ENCODE assay signal across 1 cellular context in the genomic region with DNA sequence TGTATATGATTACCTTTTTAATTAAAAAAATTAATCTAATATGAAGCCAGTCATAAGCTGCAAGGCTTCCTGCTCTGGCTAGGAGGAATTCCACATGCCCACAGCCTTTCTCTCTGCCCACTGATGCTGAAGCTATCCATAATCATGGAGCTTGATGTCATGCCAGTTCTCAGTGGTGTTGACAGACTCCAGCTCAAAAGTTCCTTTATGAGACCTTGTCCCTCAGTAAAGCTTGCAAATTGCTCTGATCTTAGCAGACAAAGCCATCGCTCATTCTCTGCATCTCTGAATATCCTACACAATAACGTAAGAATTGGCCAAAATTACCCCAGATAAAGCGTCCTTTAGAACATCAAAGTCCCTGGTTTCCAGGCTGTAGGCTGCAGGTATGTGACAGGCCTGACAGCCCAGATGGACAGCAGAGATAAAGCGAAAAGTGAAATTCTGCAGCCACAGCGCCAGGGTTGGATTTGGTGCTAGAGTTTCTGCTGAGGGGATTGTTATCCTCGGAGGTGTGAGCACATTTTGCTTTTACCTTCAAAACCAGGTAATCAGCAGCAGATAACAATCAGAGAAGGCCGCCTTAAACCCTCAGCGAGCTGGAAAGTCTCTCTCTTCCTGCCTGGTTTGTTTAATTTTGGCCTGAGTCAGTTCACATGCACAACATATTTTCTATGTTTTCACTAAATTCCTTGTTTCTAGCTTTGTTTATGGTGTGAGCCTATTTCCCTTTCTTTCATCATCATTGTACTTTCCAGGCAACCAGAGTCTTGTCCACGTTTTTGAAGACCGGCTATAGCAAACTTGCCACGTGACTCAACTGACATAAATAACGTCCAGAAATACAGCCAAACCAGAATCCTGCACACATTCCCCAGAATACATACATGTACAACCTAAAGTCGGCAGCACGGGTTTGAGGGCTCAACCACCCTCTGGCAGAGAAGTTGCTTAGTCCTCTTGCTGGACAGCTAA.
A peak's percentile ranks its signal among the peaks of the same experiment; 100 is the strongest.
TF ChIP-seq lines count a peak whose summit lies in the region.

No MANE protein-coding gene starts in this region.

TF ChIP-seq in K562, 482 proteins besides CTCF, POLR2A, EP300 and RAD21 (continued from another document and continues in another):
- TF ChIP-seq, protein P1, sequence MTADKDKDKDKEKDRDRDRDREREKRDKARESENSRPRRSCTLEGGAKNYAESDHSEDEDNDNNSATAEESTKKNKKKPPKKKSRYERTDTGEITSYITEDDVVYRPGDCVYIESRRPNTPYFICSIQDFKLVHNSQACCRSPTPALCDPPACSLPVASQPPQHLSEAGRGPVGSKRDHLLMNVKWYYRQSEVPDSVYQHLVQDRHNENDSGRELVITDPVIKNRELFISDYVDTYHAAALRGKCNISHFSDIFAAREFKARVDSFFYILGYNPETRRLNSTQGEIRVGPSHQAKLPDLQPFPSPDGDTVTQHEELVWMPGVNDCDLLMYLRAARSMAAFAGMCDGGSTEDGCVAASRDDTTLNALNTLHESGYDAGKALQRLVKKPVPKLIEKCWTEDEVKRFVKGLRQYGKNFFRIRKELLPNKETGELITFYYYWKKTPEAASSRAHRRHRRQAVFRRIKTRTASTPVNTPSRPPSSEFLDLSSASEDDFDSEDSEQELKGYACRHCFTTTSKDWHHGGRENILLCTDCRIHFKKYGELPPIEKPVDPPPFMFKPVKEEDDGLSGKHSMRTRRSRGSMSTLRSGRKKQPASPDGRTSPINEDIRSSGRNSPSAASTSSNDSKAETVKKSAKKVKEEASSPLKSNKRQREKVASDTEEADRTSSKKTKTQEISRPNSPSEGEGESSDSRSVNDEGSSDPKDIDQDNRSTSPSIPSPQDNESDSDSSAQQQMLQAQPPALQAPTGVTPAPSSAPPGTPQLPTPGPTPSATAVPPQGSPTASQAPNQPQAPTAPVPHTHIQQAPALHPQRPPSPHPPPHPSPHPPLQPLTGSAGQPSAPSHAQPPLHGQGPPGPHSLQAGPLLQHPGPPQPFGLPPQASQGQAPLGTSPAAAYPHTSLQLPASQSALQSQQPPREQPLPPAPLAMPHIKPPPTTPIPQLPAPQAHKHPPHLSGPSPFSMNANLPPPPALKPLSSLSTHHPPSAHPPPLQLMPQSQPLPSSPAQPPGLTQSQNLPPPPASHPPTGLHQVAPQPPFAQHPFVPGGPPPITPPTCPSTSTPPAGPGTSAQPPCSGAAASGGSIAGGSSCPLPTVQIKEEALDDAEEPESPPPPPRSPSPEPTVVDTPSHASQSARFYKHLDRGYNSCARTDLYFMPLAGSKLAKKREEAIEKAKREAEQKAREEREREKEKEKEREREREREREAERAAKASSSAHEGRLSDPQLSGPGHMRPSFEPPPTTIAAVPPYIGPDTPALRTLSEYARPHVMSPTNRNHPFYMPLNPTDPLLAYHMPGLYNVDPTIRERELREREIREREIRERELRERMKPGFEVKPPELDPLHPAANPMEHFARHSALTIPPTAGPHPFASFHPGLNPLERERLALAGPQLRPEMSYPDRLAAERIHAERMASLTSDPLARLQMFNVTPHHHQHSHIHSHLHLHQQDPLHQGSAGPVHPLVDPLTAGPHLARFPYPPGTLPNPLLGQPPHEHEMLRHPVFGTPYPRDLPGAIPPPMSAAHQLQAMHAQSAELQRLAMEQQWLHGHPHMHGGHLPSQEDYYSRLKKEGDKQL (CRISPR knock-in tag; IDR thresholded peaks at IDR 0.05; ENCODE audit: borderline replicate concordance) = no peak
- TF ChIP-seq GABPA (tag; conservative IDR thresholded peaks at IDR 0.05; ENCODE audit: low read depth) (0 out of 2 replicates have a peak, but pooled peaks have one; percentile 13), ZNF445 (CRISPR knock-in tag; IDR thresholded peaks at IDR 0.05; ENCODE audit: low read depth) (no peak), TAF9B (IDR thresholded peaks at IDR 0.05; ENCODE audit: partially characterized antibody) (no peak), ZNF212 (CRISPR knock-in tag; IDR thresholded peaks at IDR 0.05) (no peak), POLR3G (IDR thresholded peaks at IDR 0.05; ENCODE audit: extremely low read depth, insufficient read length, insufficient replicate concordance) (no peak), ZNF79 (CRISPR knock-in tag; IDR thresholded peaks at IDR 0.05; ENCODE audit: low read depth) (no peak), ZNF436 (CRISPR knock-in tag; IDR thresholded peaks at IDR 0.05) (no peak), KLF1 (tag; IDR thresholded peaks at IDR 0.05) (no peak), GABPB1 (CRISPR knock-in tag; IDR thresholded peaks at IDR 0.05) (no peak), ARID1B (IDR thresholded peaks at IDR 0.05) (peak; percentile 43; the same call in 1 of the 2 replicates), NFRKB (IDR thresholded peaks at IDR 0.05; ENCODE audit: low read depth) (no peak), ZNF121 (CRISPR knock-in tag; conservative IDR thresholded peaks at IDR 0.05) (no peak), MCM5 (IDR thresholded peaks at IDR 0.05; ENCODE audit: low read depth) (no peak), CAMTA2 (CRISPR knock-in tag; conservative IDR thresholded peaks at IDR 0.05) (no peak), BCL6 (CRISPR knock-in tag; IDR thresholded peaks at IDR 0.05) (no peak), ZNF561 (CRISPR knock-in tag; conservative IDR thresholded peaks at IDR 0.05) (no peak), RB1 (IDR thresholded peaks at IDR 0.05; ENCODE audit: low read depth) (no peak)
- TF ChIP-seq, protein P2, sequence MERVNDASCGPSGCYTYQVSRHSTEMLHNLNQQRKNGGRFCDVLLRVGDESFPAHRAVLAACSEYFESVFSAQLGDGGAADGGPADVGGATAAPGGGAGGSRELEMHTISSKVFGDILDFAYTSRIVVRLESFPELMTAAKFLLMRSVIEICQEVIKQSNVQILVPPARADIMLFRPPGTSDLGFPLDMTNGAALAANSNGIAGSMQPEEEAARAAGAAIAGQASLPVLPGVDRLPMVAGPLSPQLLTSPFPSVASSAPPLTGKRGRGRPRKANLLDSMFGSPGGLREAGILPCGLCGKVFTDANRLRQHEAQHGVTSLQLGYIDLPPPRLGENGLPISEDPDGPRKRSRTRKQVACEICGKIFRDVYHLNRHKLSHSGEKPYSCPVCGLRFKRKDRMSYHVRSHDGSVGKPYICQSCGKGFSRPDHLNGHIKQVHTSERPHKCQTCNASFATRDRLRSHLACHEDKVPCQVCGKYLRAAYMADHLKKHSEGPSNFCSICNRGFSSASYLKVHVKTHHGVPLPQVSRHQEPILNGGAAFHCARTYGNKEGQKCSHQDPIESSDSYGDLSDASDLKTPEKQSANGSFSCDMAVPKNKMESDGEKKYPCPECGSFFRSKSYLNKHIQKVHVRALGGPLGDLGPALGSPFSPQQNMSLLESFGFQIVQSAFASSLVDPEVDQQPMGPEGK (CRISPR knock-in tag; IDR thresholded peaks at IDR 0.05; ENCODE audit: borderline replicate concordance) = no peak
- TF ChIP-seq, protein P3, sequence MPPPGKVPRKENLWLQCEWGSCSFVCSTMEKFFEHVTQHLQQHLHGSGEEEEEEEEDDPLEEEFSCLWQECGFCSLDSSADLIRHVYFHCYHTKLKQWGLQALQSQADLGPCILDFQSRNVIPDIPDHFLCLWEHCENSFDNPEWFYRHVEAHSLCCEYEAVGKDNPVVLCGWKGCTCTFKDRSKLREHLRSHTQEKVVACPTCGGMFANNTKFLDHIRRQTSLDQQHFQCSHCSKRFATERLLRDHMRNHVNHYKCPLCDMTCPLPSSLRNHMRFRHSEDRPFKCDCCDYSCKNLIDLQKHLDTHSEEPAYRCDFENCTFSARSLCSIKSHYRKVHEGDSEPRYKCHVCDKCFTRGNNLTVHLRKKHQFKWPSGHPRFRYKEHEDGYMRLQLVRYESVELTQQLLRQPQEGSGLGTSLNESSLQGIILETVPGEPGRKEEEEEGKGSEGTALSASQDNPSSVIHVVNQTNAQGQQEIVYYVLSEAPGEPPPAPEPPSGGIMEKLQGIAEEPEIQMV (tag; conservative IDR thresholded peaks at IDR 0.05; ENCODE audit: low read depth) = no peak
- TF ChIP-seq, protein P4, sequence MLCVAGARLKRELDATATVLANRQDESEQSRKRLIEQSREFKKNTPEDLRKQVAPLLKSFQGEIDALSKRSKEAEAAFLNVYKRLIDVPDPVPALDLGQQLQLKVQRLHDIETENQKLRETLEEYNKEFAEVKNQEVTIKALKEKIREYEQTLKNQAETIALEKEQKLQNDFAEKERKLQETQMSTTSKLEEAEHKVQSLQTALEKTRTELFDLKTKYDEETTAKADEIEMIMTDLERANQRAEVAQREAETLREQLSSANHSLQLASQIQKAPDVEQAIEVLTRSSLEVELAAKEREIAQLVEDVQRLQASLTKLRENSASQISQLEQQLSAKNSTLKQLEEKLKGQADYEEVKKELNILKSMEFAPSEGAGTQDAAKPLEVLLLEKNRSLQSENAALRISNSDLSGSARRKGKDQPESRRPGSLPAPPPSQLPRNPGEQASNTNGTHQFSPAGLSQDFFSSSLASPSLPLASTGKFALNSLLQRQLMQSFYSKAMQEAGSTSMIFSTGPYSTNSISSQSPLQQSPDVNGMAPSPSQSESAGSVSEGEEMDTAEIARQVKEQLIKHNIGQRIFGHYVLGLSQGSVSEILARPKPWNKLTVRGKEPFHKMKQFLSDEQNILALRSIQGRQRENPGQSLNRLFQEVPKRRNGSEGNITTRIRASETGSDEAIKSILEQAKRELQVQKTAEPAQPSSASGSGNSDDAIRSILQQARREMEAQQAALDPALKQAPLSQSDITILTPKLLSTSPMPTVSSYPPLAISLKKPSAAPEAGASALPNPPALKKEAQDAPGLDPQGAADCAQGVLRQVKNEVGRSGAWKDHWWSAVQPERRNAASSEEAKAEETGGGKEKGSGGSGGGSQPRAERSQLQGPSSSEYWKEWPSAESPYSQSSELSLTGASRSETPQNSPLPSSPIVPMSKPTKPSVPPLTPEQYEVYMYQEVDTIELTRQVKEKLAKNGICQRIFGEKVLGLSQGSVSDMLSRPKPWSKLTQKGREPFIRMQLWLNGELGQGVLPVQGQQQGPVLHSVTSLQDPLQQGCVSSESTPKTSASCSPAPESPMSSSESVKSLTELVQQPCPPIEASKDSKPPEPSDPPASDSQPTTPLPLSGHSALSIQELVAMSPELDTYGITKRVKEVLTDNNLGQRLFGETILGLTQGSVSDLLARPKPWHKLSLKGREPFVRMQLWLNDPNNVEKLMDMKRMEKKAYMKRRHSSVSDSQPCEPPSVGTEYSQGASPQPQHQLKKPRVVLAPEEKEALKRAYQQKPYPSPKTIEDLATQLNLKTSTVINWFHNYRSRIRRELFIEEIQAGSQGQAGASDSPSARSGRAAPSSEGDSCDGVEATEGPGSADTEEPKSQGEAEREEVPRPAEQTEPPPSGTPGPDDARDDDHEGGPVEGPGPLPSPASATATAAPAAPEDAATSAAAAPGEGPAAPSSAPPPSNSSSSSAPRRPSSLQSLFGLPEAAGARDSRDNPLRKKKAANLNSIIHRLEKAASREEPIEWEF (CRISPR knock-in tag; IDR thresholded peaks at IDR 0.05) = no peak
- TF ChIP-seq, protein P5, sequence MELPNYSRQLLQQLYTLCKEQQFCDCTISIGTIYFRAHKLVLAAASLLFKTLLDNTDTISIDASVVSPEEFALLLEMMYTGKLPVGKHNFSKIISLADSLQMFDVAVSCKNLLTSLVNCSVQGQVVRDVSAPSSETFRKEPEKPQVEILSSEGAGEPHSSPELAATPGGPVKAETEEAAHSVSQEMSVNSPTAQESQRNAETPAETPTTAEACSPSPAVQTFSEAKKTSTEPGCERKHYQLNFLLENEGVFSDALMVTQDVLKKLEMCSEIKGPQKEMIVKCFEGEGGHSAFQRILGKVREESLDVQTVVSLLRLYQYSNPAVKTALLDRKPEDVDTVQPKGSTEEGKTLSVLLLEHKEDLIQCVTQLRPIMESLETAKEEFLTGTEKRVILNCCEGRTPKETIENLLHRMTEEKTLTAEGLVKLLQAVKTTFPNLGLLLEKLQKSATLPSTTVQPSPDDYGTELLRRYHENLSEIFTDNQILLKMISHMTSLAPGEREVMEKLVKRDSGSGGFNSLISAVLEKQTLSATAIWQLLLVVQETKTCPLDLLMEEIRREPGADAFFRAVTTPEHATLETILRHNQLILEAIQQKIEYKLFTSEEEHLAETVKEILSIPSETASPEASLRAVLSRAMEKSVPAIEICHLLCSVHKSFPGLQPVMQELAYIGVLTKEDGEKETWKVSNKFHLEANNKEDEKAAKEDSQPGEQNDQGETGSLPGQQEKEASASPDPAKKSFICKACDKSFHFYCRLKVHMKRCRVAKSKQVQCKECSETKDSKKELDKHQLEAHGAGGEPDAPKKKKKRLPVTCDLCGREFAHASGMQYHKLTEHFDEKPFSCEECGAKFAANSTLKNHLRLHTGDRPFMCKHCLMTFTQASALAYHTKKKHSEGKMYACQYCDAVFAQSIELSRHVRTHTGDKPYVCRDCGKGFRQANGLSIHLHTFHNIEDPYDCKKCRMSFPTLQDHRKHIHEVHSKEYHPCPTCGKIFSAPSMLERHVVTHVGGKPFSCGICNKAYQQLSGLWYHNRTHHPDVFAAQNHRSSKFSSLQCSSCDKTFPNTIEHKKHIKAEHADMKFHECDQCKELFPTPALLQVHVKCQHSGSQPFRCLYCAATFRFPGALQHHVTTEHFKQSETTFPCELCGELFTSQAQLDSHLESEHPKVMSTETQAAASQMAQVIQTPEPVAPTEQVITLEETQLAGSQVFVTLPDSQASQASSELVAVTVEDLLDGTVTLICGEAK (IDR thresholded peaks at IDR 0.05) = no peak
- TF ChIP-seq, protein P5 (CRISPR knock-in tag; IDR thresholded peaks at IDR 0.05) = no peak
